ENCODE assay signal across 16 cellular contexts in the genomic region with DNA sequence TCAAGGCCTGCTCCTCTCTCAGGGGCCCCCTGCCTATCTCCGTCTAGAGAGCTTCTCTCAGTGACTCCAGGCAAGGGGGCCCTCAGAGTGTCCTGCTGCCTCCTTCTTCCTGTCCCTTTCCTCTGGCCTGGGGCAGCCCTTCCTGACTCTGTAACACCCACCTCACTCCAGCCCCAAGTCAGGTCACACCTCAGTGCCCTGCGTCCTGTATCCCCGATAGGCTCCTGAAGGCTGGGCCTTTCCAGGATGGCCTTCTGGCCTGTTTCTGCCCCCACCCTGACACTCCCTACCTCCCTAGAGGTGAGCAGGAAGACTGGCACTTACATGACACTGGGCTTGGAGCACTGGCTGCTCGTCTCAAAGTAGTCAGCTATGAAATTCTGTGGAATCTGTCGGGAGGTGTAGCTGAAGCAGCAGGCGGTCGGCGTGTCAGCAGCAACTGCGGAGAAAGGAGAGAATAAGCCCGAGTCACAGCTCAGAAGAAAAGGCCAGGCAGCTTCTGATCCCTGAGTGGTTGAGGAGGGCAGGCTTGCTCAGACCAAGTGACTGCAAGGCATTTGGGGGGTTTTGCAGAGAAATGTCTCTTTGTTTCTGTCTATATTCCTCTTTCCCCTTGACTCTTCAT. TPM values are rescaled to one million over a fixed set of nuclear protein-coding genes. Genes with fewer than 3 reads are reported as not detected.
DNase-seq lines count a peak whose midpoint lies in the region; ATAC-seq and TF ChIP-seq lines count a peak whose summit lies in the region.
"Had no signal": no experiment of that assay in that cellular context is flagged by ENCODE, and none has a peak within 500 bp of the region (broad histone marks: within the 10 kb centered on the region; RNA-seq: fewer than 3 reads in every experiment).

No MANE protein-coding gene starts in this region.

- H3K18ac ChIP-seq in trophoblast cell (ENCODE audit: low read length): no peak overlapping the region

- H3K4me2 ChIP-seq in MM.1S (ENCODE audit: low read depth, low read length): peak overlapping the region; percentile 43
- H3K4me2 ChIP-seq in trophoblast cell (ENCODE audit: low read length): no peak overlapping the region
- H3K4me2 ChIP-seq: smooth muscle cell had no signal

- H3K14ac ChIP-seq in trophoblast cell (ENCODE audit: low read length): no peak overlapping the region

- H3K9me3 ChIP-seq in MM.1S (replicated peaks; ENCODE audit: insufficient read depth, low read length) (no peaks in the 10 kb centered on the region), endodermal cell (ENCODE audit: control insufficient read depth, low read length) (no peaks in the 10 kb centered on the region), trophoblast cell (ENCODE audit: insufficient read depth, low read depth, low read length) (no peaks in the 10 kb centered on the region)
- H3K9me3 ChIP-seq: BE2C had no signal

- 70 to 93% methylated on average over 3 to 10 of the region's 10 CpGs for WGBS in endodermal cell (ENCODE audit: insufficient coverage in 1 of 2, insufficient read length in 1 of 2), 2 experiments
- no CpG with 5 or more reads among the region's 10 CpGs for WGBS in trophoblast cell (ENCODE audit: extremely low coverage, insufficient coverage, insufficient read length)

- H4K91ac ChIP-seq in trophoblast cell (ENCODE audit: low read depth, low read length): peak overlapping the region; percentile 1

- no peaks in the 10 kb centered on the region for H3K9me3 Mint-ChIP-seq in endodermal cell
- H3K9me3 Mint-ChIP-seq: brain, memory B cell had no signal

- H2BK120ac ChIP-seq in trophoblast cell (ENCODE audit: insufficient read depth, low read length, poor library complexity): no peak overlapping the region

- H3K36me3 ChIP-seq in GM06990 (ENCODE audit: control insufficient read depth, insufficient read depth, low read length) (no peaks in the 10 kb centered on the region; the same call in 1 of the 2 replicates), MM.1S (replicated peaks; ENCODE audit: insufficient read depth, low read length) (no peaks in the 10 kb centered on the region), endodermal cell (ENCODE audit: control insufficient read depth, insufficient read depth, low read length) (no peaks in the 10 kb centered on the region), trophoblast cell (ENCODE audit: control insufficient read depth in 1 of 2, insufficient read depth in 2 of 2, low read length in 2 of 2) (no peaks in the 10 kb centered on the region)
- H3K36me3 ChIP-seq: BE2C had no signal

- H3K79me2 ChIP-seq in MM.1S (ENCODE audit: low read length): no peaks in the 10 kb centered on the region
- no peaks in the 10 kb centered on the region for H3K79me2 ChIP-seq in trophoblast cell (ENCODE audit: control insufficient read depth, insufficient read depth, low read length, poor library complexity)

- H2AFZ ChIP-seq in MM.1S (ENCODE audit: low read length): no peak overlapping the region
- H2AFZ ChIP-seq in trophoblast cell (ENCODE audit: insufficient read depth, low read length, poor library complexity): no peak overlapping the region

- H3K4me3 ChIP-seq in GM06990 (replicated peaks; ENCODE audit: low read depth, low read length) (peak overlapping the region; percentile 18; the same call in 1 of the 2 replicates), MM.1S (ENCODE audit: low read length) (0 out of 2 replicates have a peak overlapping the region, but pooled peaks have one; percentile 1), endodermal cell (ENCODE audit: low read length) (no peak overlapping the region), trophoblast cell (ENCODE audit: low read depth, low read length) (no peak overlapping the region)
- H3K4me3 ChIP-seq: smooth muscle cell had no signal

- peaks cover 4% of the 10 kb centered on the region for H3K27me3 Mint-ChIP-seq in endodermal cell (ENCODE audit: insufficient read depth)

- no peak overlapping the region for H4K12ac ChIP-seq in trophoblast cell (ENCODE audit: low read depth, low read length)

- no peak overlapping the region for H3K23ac ChIP-seq in trophoblast cell (ENCODE audit: low read length)

- peak overlapping the region; percentile 2 for H4K8ac ChIP-seq in trophoblast cell (ENCODE audit: low read depth, low read length)

- H3K36me3 Mint-ChIP-seq in endodermal cell (ENCODE audit: low read depth): no peaks in the 10 kb centered on the region
- H3K36me3 Mint-ChIP-seq: brain, memory B cell had no signal

- no peak overlapping the region for H2BK5ac ChIP-seq in trophoblast cell (ENCODE audit: low read depth, low read length, poor library complexity)

- ATAC-seq in GM19023 (IDR thresholded peaks at IDR 0.05; ENCODE audit: unreplicated experiment): no peak
- ATAC-seq: foreskin keratinocyte had no signal

- no peak overlapping the region for H2AK5ac ChIP-seq in trophoblast cell (ENCODE audit: low read length)

- H3K27ac ChIP-seq in MM.1S (ENCODE audit: low read length): peak overlapping the region; percentile 84
- no peak overlapping the region for H3K27ac ChIP-seq in endodermal cell (ENCODE audit: low read depth, low read length)
- H3K27ac ChIP-seq in trophoblast cell (ENCODE audit: low read depth, low read length): no peak overlapping the region
- H3K27ac ChIP-seq: foreskin keratinocyte had no signal

- TF ChIP-seq CTCF in GM06990 (IDR thresholded peaks at IDR 0.05; ENCODE audit: insufficient read depth, low read length, poor library complexity, severe bottlenecking) (no peak), MM.1S (IDR thresholded peaks at IDR 0.05; ENCODE audit: low read length) (no peak), endodermal cell (conservative IDR thresholded peaks at IDR 0.05) (peak; percentile 43)

- no peak overlapping the region for H3K4me3 Mint-ChIP-seq in endodermal cell

- DNase-seq in GM06990 (ENCODE audit: extremely low read depth, insufficient read length) (no peak), MM.1S (no peak), endodermal cell (peak; percentile 92), trophoblast cell (no peak), NCI-H1930 (lab: John Stamatoyannopoulos, UW) (no peak), HK-2 (ENCODE audit: unreplicated experiment) (no peak)
- DNase-seq: activated naive CD4-positive, alpha-beta T cell; BE2C; DMS79; effector CD4-positive, alpha-beta T cell; foreskin keratinocyte; SHP77 had no signal

- H3K4me1 ChIP-seq in MM.1S (ENCODE audit: low read length) (peaks cover 87% of the 10 kb centered on the region), endodermal cell (ENCODE audit: control insufficient read depth, insufficient read depth, low read length) (no peaks in the 10 kb centered on the region), trophoblast cell (ENCODE audit: control insufficient read depth in 1 of 2, insufficient read depth in 2 of 2, low read length in 2 of 2) (peaks cover 10% of the 10 kb centered on the region in 2 experiments)
- H3K4me1 ChIP-seq: BE2C, foreskin keratinocyte had no signal

- no peaks in the 10 kb centered on the region for H3K9me2 ChIP-seq in MM.1S (replicated peaks; ENCODE audit: insufficient read depth, low read length)

- peaks cover 92% of the 10 kb centered on the region for H3F3A ChIP-seq in MM.1S (ENCODE audit: insufficient read depth, low read length)

- peak overlapping the region; percentile 4 for H2BK12ac ChIP-seq in trophoblast cell (ENCODE audit: low read length)

- H3K4me1 Mint-ChIP-seq in endodermal cell: peaks cover 11% of the 10 kb centered on the region

- H3K9ac ChIP-seq in MM.1S (ENCODE audit: low read length) (peak overlapping the region; percentile 80), endodermal cell (ENCODE audit: extremely low read depth, low read length, poor library complexity, severe bottlenecking) (no peak overlapping the region), trophoblast cell (ENCODE audit: low read length) (no peak overlapping the region)

- H3K79me1 ChIP-seq in trophoblast cell (ENCODE audit: low read length): peaks cover 2% of the 10 kb centered on the region

- H3K4ac ChIP-seq in trophoblast cell (ENCODE audit: low read depth, low read length): no peak overlapping the region

- peak overlapping the region; percentile 13 for H3K27ac Mint-ChIP-seq in endodermal cell
- H3K27ac Mint-ChIP-seq: brain, memory B cell had no signal

- H3K27me3 ChIP-seq in GM06990 (replicated peaks; ENCODE audit: control insufficient read depth, insufficient read depth, low read length) (no peaks in the 10 kb centered on the region), MM.1S (replicated peaks; ENCODE audit: insufficient read depth, low read length) (no peaks in the 10 kb centered on the region), endodermal cell (ENCODE audit: control insufficient read depth, insufficient read depth, low read length, poor library complexity, severe bottlenecking) (no peaks in the 10 kb centered on the region), trophoblast cell (ENCODE audit: insufficient read depth, low read length) (no peaks in the 10 kb centered on the region)
- H3K27me3 ChIP-seq: foreskin keratinocyte had no signal

- no peaks in the 10 kb centered on the region for H4K20me1 ChIP-seq in MM.1S (ENCODE audit: insufficient read depth, low read length)

RNA-seq across cellular contexts. Expression of a gene that starts 1.0 kb away (rescaled TPM):
- total RNA-seq in endodermal cell: 1 to 10 TPM in 1 of 2 donors, under 1 TPM in 1; 0.35 to 2.0 TPM
- polyA plus RNA-seq in endodermal cell (2013, experiment 1 of 2): not detected
- not detected for polyA plus RNA-seq in endodermal cell (2013, experiment 2 of 2)
- 2.1 and 2.5 TPM in 2 replicates for polyA plus RNA-seq in trophoblast cell (2013)
- total RNA-seq: foreskin keratinocyte had no signal
- polyA plus RNA-seq: foreskin keratinocyte had no signal

RNA-seq across cellular contexts. Expression of a gene that starts 15.3 kb away (rescaled TPM):
- total RNA-seq in endodermal cell: not detected
- not detected for polyA plus RNA-seq in endodermal cell (2013, experiment 1 of 2)
- not detected for polyA plus RNA-seq in endodermal cell (2013, experiment 2 of 2)
- 0.21 TPM in 1 of 2 replicates, not detected in the other for polyA plus RNA-seq in trophoblast cell (2013)
- total RNA-seq: foreskin keratinocyte, smooth muscle cell had no signal
- polyA plus RNA-seq: foreskin keratinocyte, smooth muscle cell had no signal

RNA-seq across cellular contexts. Expression of a gene that starts 19.1 kb away (rescaled TPM):
- 10 to 100 TPM; 13.1 to 18.4 TPM for total RNA-seq in endodermal cell
- 2.9 TPM for polyA plus RNA-seq in endodermal cell (2013, experiment 1 of 2)
- 4.7 TPM for polyA plus RNA-seq in endodermal cell (2013, experiment 2 of 2)
- polyA plus RNA-seq in trophoblast cell (2013): 3.3 TPM in 2 replicates
- total RNA-seq: smooth muscle cell had no signal

Comparison
In these comparisons a context has a peak if more than half of its experiments do, and no peak if none do; other contexts are left out.
1. H3K4me3 ChIP-seq: peak in GM06990 (single experiment) and MM.1S (single experiment); none in endodermal cell (single experiment) and trophoblast cell (single experiment).